ENCODE assay signal across 19 cellular contexts in genomic region chr10:114384181-114384580, GRCh38.
DNase-seq lines count a peak whose midpoint lies in the region; ATAC-seq lines count a peak whose summit lies in the region.
"Had no signal": no experiment of that assay in that cellular context is flagged by ENCODE, and none has a peak within 500 bp of the region (broad histone marks: within the 10 kb centered on the region; RNA-seq: fewer than 3 reads in every experiment).

No MANE protein-coding gene starts in this region.

- intact Hi-C loops in posterior cingulate gyrus (cut with DNase I), result no loop called here

- peak; percentile 87 for DNase-seq in Ammon's horn (ENCODE audit: low spot score)
- peak in 47 of 61 donors; percentile 21 to 84 (median 50) for DNase-seq in caudate nucleus (lab: John Stamatoyannopoulos, UW)
- peak; percentile 63 for DNase-seq in midbrain (lab: John Stamatoyannopoulos, UW)
- peak in 7 of 10 donors; percentile 24 to 92 (median 59) for DNase-seq in posterior cingulate gyrus
- DNase-seq in NCI-H2107 treated with DMSO at 0.1 percent for 48 hours (lab: John Stamatoyannopoulos, UW; ENCODE audit: unreplicated experiment), result no peak
- no peak for DNase-seq in cortex of kidney (lab: John Stamatoyannopoulos, UW)
- no peak for DNase-seq in stimulated activated CD4-positive, alpha-beta T cell treated with anti-CD3 and anti-CD28 coated beads, Interleukin-1b, Interleukin-23, amount 100 ng/mL, for 48 hours
- DNase-seq: Caco-2, DMS53, MV-4-11, NCI-H1417 treated with DMSO at 0.1 percent for 48 hours, NCI-H2081 treated with DMSO at 0.1 percent for 48 hours, NCI-H2227 treated with DMSO at 0.1 percent for 48 hours, NCI-H526 had no signal

- no peak for ATAC-seq in HG02884 (IDR thresholded peaks at IDR 0.05; ENCODE audit: unreplicated experiment)
- ATAC-seq: GM12878, HCT116 had no signal

- no peak overlapping the region for H3K27ac ChIP-seq in caudate nucleus (ENCODE audit: low read depth, low read length)
- H3K27ac ChIP-seq: C4-2B, RWPE1 had no signal

Comparison
In these comparisons a context has a peak if more than half of its experiments do, and no peak if none do; other contexts are left out.
1. DNase-seq: peak in Ammon's horn (single experiment), caudate nucleus (47 of 61), midbrain (single experiment) and posterior cingulate gyrus (7 of 10); none in NCI-H2107 treated with DMSO at 0.1 percent for 48 hours (single experiment), cortex of kidney (single experiment) and stimulated activated CD4-positive, alpha-beta T cell treated with anti-CD3 and anti-CD28 coated beads, Interleukin-1b, Interleukin-23, amount 100 ng/mL, for 48 hours (single experiment).